In genomic region chr20:7841967-7842301, GRCh38 we compare ENCODE assay signal across 12 cellular contexts.
DNase-seq lines count a peak whose midpoint lies in the region; ATAC-seq and TF ChIP-seq lines count a peak whose summit lies in the region.
"Had no signal": no experiment of that assay in that cellular context is flagged by ENCODE, and none has a peak within 500 bp of the region (broad histone marks: within the 10 kb centered on the region; RNA-seq: fewer than 3 reads in every experiment).

No MANE protein-coding gene starts in this region.

- H3K27me3 ChIP-seq in breast epithelium = no peaks in the 10 kb centered on the region
- H3K27me3 ChIP-seq in esophagus muscularis mucosa = no peaks in the 10 kb centered on the region

- H3K9me3 ChIP-seq in breast epithelium (no peaks in the 10 kb centered on the region), esophagus muscularis mucosa (no peaks in the 10 kb centered on the region)

- no TSS peak for BruUV-seq in MCF 10A (replicated peaks; lab: Mats Ljungman, UMichigan)

- H3K27me3 Mint-ChIP-seq in MCF 10A (ENCODE audit: insufficient read depth, unreplicated experiment) (no peaks in the 10 kb centered on the region), chondrocyte (ENCODE audit: low read depth) (peaks cover 2% of the 10 kb centered on the region)
- peaks cover 0 to 16% of the 10 kb centered on the region in 2 donors for H3K27me3 Mint-ChIP-seq in effector memory CD8-positive, alpha-beta T cell

- H3K4me1 ChIP-seq in breast epithelium = no peaks in the 10 kb centered on the region
- peaks cover 0 to 22% (median 12%) of the 10 kb centered on the region in 4 donors for H3K4me1 ChIP-seq in esophagus muscularis mucosa

- CTCF ChIA-PET in MCF 10A (lab: Yijun Ruan, JAX) = interaction anchor here (0.7 to 1.6 kb wide), 9 partner anchors 9 to 1702 kb away, joined by 3 to 5 read pairs (median 3); no protein-coding TSS in a partner anchor

- H3K36me3 ChIP-seq in breast epithelium = no peaks in the 10 kb centered on the region
- H3K36me3 ChIP-seq in esophagus muscularis mucosa = no peaks in the 10 kb centered on the region

- 11% methylated on average over 2 of the region's 2 CpGs for WGBS in esophagus muscularis mucosa

- peak; percentile 95 for DNase-seq in MCF 10A (ENCODE audit: unreplicated experiment)
- DNase-seq in breast epithelium (ENCODE audit: low spot score in 2 of 2) = no peak
- peak; percentile 90 for DNase-seq in choroid plexus epithelial cell (ENCODE audit: low read depth)
- peak; percentile 31 for DNase-seq in iPS-NIHi7 (ENCODE audit: extremely low spot score)
- no peak for DNase-seq in effector memory CD8-positive, alpha-beta T cell
- no peak for DNase-seq in esophagus muscularis mucosa (ENCODE audit: extremely low spot score)
- no peak for DNase-seq in chondrocyte (ENCODE audit: low spot score)
- no peak for DNase-seq in DMS153 (lab: John Stamatoyannopoulos, UW)
- DNase-seq: activated CD4-positive, alpha-beta T cell treated with anti-CD3 and anti-CD28 coated beads, Interleukin-2, amount 50 U/mL, for 48 hours; AML-193; central memory CD4-positive, alpha-beta T cell had no signal

- intact Hi-C loops in MCF 10A (cut with micrococcal nuclease) = loop anchor here (2.0 to 5.0 kb wide), 2 partner anchors 69 to 850 kb away; no protein-coding TSS in a partner anchor
- intact Hi-C loops in breast epithelium (cut with DNase I; ENCODE audit: low total_unique reads) = no loop called here
- intact Hi-C loops in esophagus muscularis mucosa (cut with DNase I) = no loop called here

- H3K27ac ChIP-seq in breast epithelium (no peak overlapping the region), esophagus muscularis mucosa (replicated peaks in 1 of 4) (peak overlapping the region in 1 of 4 donors; percentile 57)
- H3K27ac ChIP-seq: KMS-11 had no signal

- no peak for TF ChIP-seq POLR2A in breast epithelium (IDR thresholded peaks at IDR 0.05)
- TF ChIP-seq POLR2A in esophagus muscularis mucosa (IDR thresholded peaks at IDR 0.05; ENCODE audit: low read depth) = no peak

- TF ChIP-seq EP300 in esophagus muscularis mucosa (IDR thresholded peaks at IDR 0.05) = no peak

- H3K4me3 ChIP-seq in breast epithelium (no peak overlapping the region), choroid plexus epithelial cell (ENCODE audit: low read depth, low read length) (no peak overlapping the region), esophagus muscularis mucosa (no peak overlapping the region)

- H3K36me3 Mint-ChIP-seq in MCF 10A (ENCODE audit: insufficient read depth, unreplicated experiment) (no peaks in the 10 kb centered on the region), chondrocyte (ENCODE audit: low read depth) (no peaks in the 10 kb centered on the region)
- no peaks in the 10 kb centered on the region for H3K36me3 Mint-ChIP-seq in effector memory CD8-positive, alpha-beta T cell (ENCODE audit: insufficient read depth)

- H3K4me3 Mint-ChIP-seq in MCF 10A (ENCODE audit: unreplicated experiment) = no peak overlapping the region
- no peak overlapping the region for H3K4me3 Mint-ChIP-seq in effector memory CD8-positive, alpha-beta T cell
- H3K4me3 Mint-ChIP-seq in chondrocyte (ENCODE audit: unreplicated experiment) = no peak overlapping the region

- no peaks in the 10 kb centered on the region for H3K9me3 Mint-ChIP-seq in MCF 10A (ENCODE audit: unreplicated experiment)
- H3K9me3 Mint-ChIP-seq in effector memory CD8-positive, alpha-beta T cell = no peaks in the 10 kb centered on the region
- no peaks in the 10 kb centered on the region for H3K9me3 Mint-ChIP-seq in chondrocyte (ENCODE audit: low read depth)

- TF ChIP-seq CTCF in MCF 10A (IDR thresholded peaks at IDR 0.05; ENCODE audit: unreplicated experiment) = no peak
- no peak for TF ChIP-seq CTCF in breast epithelium (IDR thresholded peaks at IDR 0.05)
- TF ChIP-seq CTCF in choroid plexus epithelial cell (conservative IDR thresholded peaks at IDR 0.05; ENCODE audit: low read depth, low read length) = no peak
- TF ChIP-seq CTCF in esophagus muscularis mucosa (IDR thresholded peaks at IDR 0.05) = no peak
- TF ChIP-seq CTCF in chondrocyte (IDR thresholded peaks at IDR 0.05) = no peak

- H3K4me1 Mint-ChIP-seq in MCF 10A (ENCODE audit: insufficient read depth, unreplicated experiment) (peaks cover 32% of the 10 kb centered on the region), chondrocyte (ENCODE audit: low read depth) (no peaks in the 10 kb centered on the region)
- no peaks in the 10 kb centered on the region for H3K4me1 Mint-ChIP-seq in effector memory CD8-positive, alpha-beta T cell (ENCODE audit: low read depth in 2 of 2)

- no peak for ATAC-seq in effector memory CD8-positive, alpha-beta T cell (replicated peaks)

- peak overlapping the region; percentile 90 for H3K27ac Mint-ChIP-seq in MCF 10A (ENCODE audit: low read depth, unreplicated experiment)
- no peak overlapping the region for H3K27ac Mint-ChIP-seq in effector memory CD8-positive, alpha-beta T cell
- H3K27ac Mint-ChIP-seq in chondrocyte (ENCODE audit: unreplicated experiment) = no peak overlapping the region

- POLR2A ChIA-PET in MCF 10A (lab: Yijun Ruan, JAX) = interaction anchor here (0.8 to 2.0 kb wide), 10 partner anchors 9 to 256 kb away, joined by 3 to 10 read pairs (median 4); no protein-coding TSS in a partner anchor

Comparison
In these comparisons a context has a peak if more than half of its experiments do, and no peak if none do; other contexts are left out.
1. DNase-seq: peak in MCF 10A (single experiment), choroid plexus epithelial cell (single experiment) and iPS-NIHi7 (single experiment); none in breast epithelium (0 of 2), effector memory CD8-positive, alpha-beta T cell (0 of 3), esophagus muscularis mucosa (single experiment), chondrocyte (single experiment) and DMS153 (single experiment).